11 cellular contexts compared by ENCODE assay signal in the genomic region with DNA sequence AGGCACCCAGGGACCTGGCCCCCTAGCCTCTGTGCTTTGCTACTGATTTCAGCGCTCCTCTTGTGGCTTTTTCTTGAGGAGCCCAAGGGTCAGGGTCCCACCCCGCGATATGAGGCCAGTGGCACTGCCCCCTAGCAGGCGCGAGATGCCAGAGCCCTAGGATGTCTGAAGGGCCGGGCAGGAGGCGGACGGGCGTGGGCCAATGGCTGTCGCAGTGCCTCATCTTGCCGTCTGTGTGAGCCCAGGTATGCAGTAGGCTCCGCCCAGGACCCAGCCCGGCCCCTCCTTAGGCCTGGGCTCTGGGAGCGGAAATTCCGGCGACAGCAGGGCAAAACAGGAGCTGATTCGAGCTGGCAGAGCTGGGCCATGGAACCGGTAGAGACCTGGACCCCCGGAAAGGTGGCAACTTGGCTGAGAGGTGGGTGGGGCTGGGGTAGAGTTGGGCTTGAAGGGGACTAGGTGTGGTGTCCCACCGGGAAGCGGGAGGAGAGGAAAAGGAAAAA. TPM values are rescaled to one million over a fixed set of nuclear protein-coding genes. Genes with fewer than 3 reads are reported as not detected.
DNase-seq lines count a peak whose midpoint lies in the region; ATAC-seq and TF ChIP-seq lines count a peak whose summit lies in the region.
"Had no signal": no experiment of that assay in that cellular context is flagged by ENCODE, and none has a peak within 500 bp of the region (broad histone marks: within the 10 kb centered on the region; RNA-seq: fewer than 3 reads in every experiment).

A gene with protein sequence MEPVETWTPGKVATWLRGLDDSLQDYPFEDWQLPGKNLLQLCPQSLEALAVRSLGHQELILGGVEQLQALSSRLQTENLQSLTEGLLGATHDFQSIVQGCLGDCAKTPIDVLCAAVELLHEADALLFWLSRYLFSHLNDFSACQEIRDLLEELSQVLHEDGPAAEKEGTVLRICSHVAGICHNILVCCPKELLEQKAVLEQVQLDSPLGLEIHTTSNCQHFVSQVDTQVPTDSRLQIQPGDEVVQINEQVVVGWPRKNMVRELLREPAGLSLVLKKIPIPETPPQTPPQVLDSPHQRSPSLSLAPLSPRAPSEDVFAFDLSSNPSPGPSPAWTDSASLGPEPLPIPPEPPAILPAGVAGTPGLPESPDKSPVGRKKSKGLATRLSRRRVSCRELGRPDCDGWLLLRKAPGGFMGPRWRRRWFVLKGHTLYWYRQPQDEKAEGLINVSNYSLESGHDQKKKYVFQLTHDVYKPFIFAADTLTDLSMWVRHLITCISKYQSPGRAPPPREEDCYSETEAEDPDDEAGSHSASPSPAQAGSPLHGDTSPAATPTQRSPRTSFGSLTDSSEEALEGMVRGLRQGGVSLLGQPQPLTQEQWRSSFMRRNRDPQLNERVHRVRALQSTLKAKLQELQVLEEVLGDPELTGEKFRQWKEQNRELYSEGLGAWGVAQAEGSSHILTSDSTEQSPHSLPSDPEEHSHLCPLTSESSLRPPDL (plus strand): TSS at position 310 of the 503 bp plus-strand sequence. CDS start 57 bp downstream, at position 367.

- intact Hi-C loops in colonic mucosa (cut with DNase I): loop anchor here (5.0 kb wide), 1 partner anchor 45 kb away; no protein-coding TSS in a partner anchor
- intact Hi-C loops in naive thymus-derived CD4-positive, alpha-beta T cell (cut with micrococcal nuclease): no loop called here

- H3K36me3 ChIP-seq in colonic mucosa: no peaks in the 10 kb centered on the region
- H3K36me3 ChIP-seq in naive thymus-derived CD4-positive, alpha-beta T cell (ENCODE audit: control insufficient read depth in 2 of 3, insufficient read depth in 3 of 3, low read length in 3 of 3): no peaks in the 10 kb centered on the region

- peak; percentile 28 for TF ChIP-seq CTCF in colonic mucosa (IDR thresholded peaks at IDR 0.05)

- no peaks in the 10 kb centered on the region for H3K9me3 ChIP-seq in colonic mucosa
- no peaks in the 10 kb centered on the region for H3K9me3 ChIP-seq in naive thymus-derived CD4-positive, alpha-beta T cell (ENCODE audit: control insufficient read depth in 2 of 3, low read length in 3 of 3)

- H3K4me3 ChIP-seq in colonic mucosa: peak within 1 kb of the TSS; percentile 34
- no peak within 1 kb of the TSS for H3K4me3 ChIP-seq in naive thymus-derived CD4-positive, alpha-beta T cell (ENCODE audit: low read length)

- peak within 1 kb of the TSS in 6 of 9 donors; percentile 13 to 69 (median 55) for H3K27ac Mint-ChIP-seq in naive thymus-derived CD4-positive, alpha-beta T cell
- H3K27ac Mint-ChIP-seq: brain had no signal

- CTCF ChIA-PET in naive thymus-derived CD4-positive, alpha-beta T cell (lab: Charles Lee): interaction anchor here (0.6 to 0.8 kb wide), 3 partner anchors 9 to 651 kb away, joined by 3 to 4 read pairs (median 3); no protein-coding TSS in a partner anchor

- no peaks in the 10 kb centered on the region for H3K9me3 Mint-ChIP-seq in naive thymus-derived CD4-positive, alpha-beta T cell
- H3K9me3 Mint-ChIP-seq: brain had no signal

- POLR2A ChIA-PET in naive thymus-derived CD4-positive, alpha-beta T cell (lab: Charles Lee): interaction anchor here (0.8 to 0.9 kb wide), 2 partner anchors 54 to 57 kb away, joined by 3 read pairs; no protein-coding TSS in a partner anchor

- no peaks in the 10 kb centered on the region for H3K4me1 ChIP-seq in colonic mucosa
- H3K4me1 ChIP-seq in naive thymus-derived CD4-positive, alpha-beta T cell (ENCODE audit: control insufficient read depth in 2 of 2, insufficient read depth in 2 of 2, low read length in 2 of 2): no peaks in the 10 kb centered on the region

- no peak for ATAC-seq in naive thymus-derived CD4-positive, alpha-beta T cell
- ATAC-seq in GM21360 (IDR thresholded peaks at IDR 0.05; ENCODE audit: unreplicated experiment): no peak

- no peaks in the 10 kb centered on the region for H3K36me3 Mint-ChIP-seq in naive thymus-derived CD4-positive, alpha-beta T cell
- H3K36me3 Mint-ChIP-seq: brain had no signal

- H3K4me1 Mint-ChIP-seq in naive thymus-derived CD4-positive, alpha-beta T cell: peaks cover 0 to 4% (median 0%) of the 10 kb centered on the region in 7 donors

- peak within 1 kb of the TSS; percentile 45 to 78 for H3K9ac ChIP-seq in colonic mucosa (ENCODE audit: low read depth in 2 of 2, low read length in 2 of 2)

- no peaks in the 10 kb centered on the region for H3K27me3 ChIP-seq in colonic mucosa
- H3K27me3 ChIP-seq in naive thymus-derived CD4-positive, alpha-beta T cell (ENCODE audit: control insufficient read depth in 2 of 2, insufficient read depth in 2 of 2, low read length in 2 of 2): no peaks in the 10 kb centered on the region

- H3K4me3 Mint-ChIP-seq in naive thymus-derived CD4-positive, alpha-beta T cell: peak within 1 kb of the TSS in 8 of 10 donors; percentile 21 to 73 (median 53)

- H3K27me3 Mint-ChIP-seq in naive thymus-derived CD4-positive, alpha-beta T cell: no peaks in the 10 kb centered on the region
- H3K27me3 Mint-ChIP-seq: brain had no signal

- peak within 1 kb of the TSS; percentile 51 for H3K27ac ChIP-seq in colonic mucosa
- no peak within 1 kb of the TSS for H3K27ac ChIP-seq in naive thymus-derived CD4-positive, alpha-beta T cell (ENCODE audit: low read depth, low read length)

- DNase-seq in DMS153 treated with DMSO at 0.1 percent for 48 hours (lab: John Stamatoyannopoulos, UW; ENCODE audit: unreplicated experiment): peak; percentile 89
- DNase-seq in NCI-H1436 treated with DMSO at 0.1 percent for 48 hours (lab: John Stamatoyannopoulos, UW): peak; percentile 19
- DNase-seq in colonic mucosa: peak; percentile 90
- no peak for DNase-seq in naive thymus-derived CD4-positive, alpha-beta T cell
- no peak for DNase-seq in AML-193 (lab: John Stamatoyannopoulos, UW)
- DNase-seq in NCI-H1694 (lab: John Stamatoyannopoulos, UW): no peak
- DNase-seq in NCI-H1930 (lab: John Stamatoyannopoulos, UW): no peak
- DNase-seq: DND-41 had no signal

RNA-seq across cellular contexts. Expression of the gene that starts here (rescaled TPM):
- 10 to 100 TPM; 35.3 to 46.8 TPM for total RNA-seq in colonic mucosa
- total RNA-seq in naive thymus-derived CD4-positive, alpha-beta T cell: 1 to 10 TPM; 2.4 to 7.5 (median 4.6) TPM
- 1 to 10 TPM in 1 of 2 donors, under 1 TPM in 1; 0.63 to 1.4 TPM for polyA plus RNA-seq in naive thymus-derived CD4-positive, alpha-beta T cell
- total RNA-seq: lung microvascular endothelial cell had no signal

Comparison
In these comparisons a context has a peak if more than half of its experiments do, and no peak if none do; other contexts are left out.
1. RNA of the gene that starts here (total RNA-seq): 35.3 to 46.8 TPM in colonic mucosa; 2.4 to 7.5 TPM in naive thymus-derived CD4-positive, alpha-beta T cell; every median in the first group is over 4 times any median in the second.
2. DNase-seq: peak in DMS153 treated with DMSO at 0.1 percent for 48 hours (single experiment), NCI-H1436 treated with DMSO at 0.1 percent for 48 hours (single experiment) and colonic mucosa (single experiment); none in naive thymus-derived CD4-positive, alpha-beta T cell (0 of 9), AML-193 (0 of 2), NCI-H1694 (single experiment) and NCI-H1930 (0 of 2).